ENCODE assay signal across 8 cellular contexts in genomic region chr6:118551063-118551672, GRCh38. TPM values are rescaled to one million over a fixed set of nuclear protein-coding genes. Genes with fewer than 3 reads are reported as not detected.
DNase-seq lines count a peak whose midpoint lies in the region; ATAC-seq and TF ChIP-seq lines count a peak whose summit lies in the region.

No MANE protein-coding gene starts in this region.

- CTCF ChIA-PET in SK-N-SH (lab: Yijun Ruan, JAX): interaction anchor here (0.7 to 1.6 kb wide), 8 partner anchors 9 to 267 kb away, joined by 3 to 12 read pairs (median 3); no protein-coding TSS in a partner anchor
- CTCF ChIA-PET in activated CD4-positive, alpha-beta memory T cell treated with anti-CD3 and anti-CD28 coated beads, Interleukin-2, amount 10 ng/mL, durations not matched to agents 7 days and 5 days (lab: Charles Lee): no interaction called here

- H3K9me3 ChIP-seq in H9 (ENCODE audit: control insufficient read depth, low read depth, low read length): no peaks in the 10 kb centered on the region
- no peaks in the 10 kb centered on the region for H3K9me3 ChIP-seq in Loucy (ENCODE audit: insufficient read depth, low read depth, low read length)
- no peaks in the 10 kb centered on the region for H3K9me3 ChIP-seq in SK-N-SH

- TF ChIP-seq CTCF in H9 (conservative IDR thresholded peaks at IDR 0.05): peak; percentile 72
- peak; percentile 78 for TF ChIP-seq CTCF in Loucy (conservative IDR thresholded peaks at IDR 0.05; ENCODE audit: low read length)
- TF ChIP-seq CTCF in SK-N-SH (IDR thresholded peaks at IDR 0.05): peak; percentile 74

- H3K9me2 ChIP-seq in Loucy (replicated peaks; ENCODE audit: low read depth, low read length) (no peaks in the 10 kb centered on the region), SK-N-SH (no peaks in the 10 kb centered on the region)

- H3K18ac ChIP-seq in H9 (ENCODE audit: insufficient read length, low read depth, low read length): no peak overlapping the region

- H3K9ac ChIP-seq in H9 (ENCODE audit: extremely low read depth, insufficient read length, low read length) (no peak overlapping the region), Loucy (ENCODE audit: low read depth, low read length, poor library complexity, severe bottlenecking) (no peak overlapping the region), SK-N-SH (no peak overlapping the region)

- no peak overlapping the region for H4K5ac ChIP-seq in H9 (ENCODE audit: insufficient read length, low read depth, low read length)

- no peak overlapping the region for H2BK5ac ChIP-seq in H9 (ENCODE audit: insufficient read length, low read length)

- no peak overlapping the region for H2BK120ac ChIP-seq in H9 (ENCODE audit: low read depth, low read length, poor library complexity, severe bottlenecking)

- POLR2A ChIA-PET in SK-N-SH (lab: Yijun Ruan, JAX): no interaction called here
- POLR2A ChIA-PET in activated CD4-positive, alpha-beta memory T cell treated with anti-CD3 and anti-CD28 coated beads, Interleukin-2, amount 10 ng/mL, durations not matched to agents 7 days and 5 days (lab: Charles Lee): no interaction called here

- H3K4ac ChIP-seq in H9 (ENCODE audit: low read depth, low read length): no peak overlapping the region

- no peak overlapping the region for H2AK5ac ChIP-seq in H9 (ENCODE audit: insufficient read length, low read length)

- H3K4me2 ChIP-seq in H9 (ENCODE audit: insufficient read depth, insufficient read length, low read length) (no peak overlapping the region), Loucy (ENCODE audit: low read depth, low read length, poor library complexity, severe bottlenecking) (no peak overlapping the region), SK-N-SH (no peak overlapping the region; the same call in 1 of the 2 replicates)

- no peak overlapping the region for H2BK15ac ChIP-seq in H9 (ENCODE audit: low read depth, low read length)

- no peaks in the 10 kb centered on the region for H3K79me2 ChIP-seq in H9 (ENCODE audit: insufficient read depth, low read length)
- peaks cover 38% of the 10 kb centered on the region; the same call in 1 of the 2 replicates for H3K79me2 ChIP-seq in Loucy (ENCODE audit: insufficient read depth, low read length)
- no peaks in the 10 kb centered on the region for H3K79me2 ChIP-seq in SK-N-SH (ENCODE audit: insufficient read depth)

- no peak overlapping the region for H2BK20ac ChIP-seq in H9 (ENCODE audit: low read depth, low read length, poor library complexity, severe bottlenecking)

- no peaks in the 10 kb centered on the region for H3F3A ChIP-seq in Loucy (ENCODE audit: low read depth)
- no peaks in the 10 kb centered on the region for H3F3A ChIP-seq in SK-N-SH (replicated peaks; ENCODE audit: insufficient read depth)

- no peak overlapping the region for H3K4me3 Mint-ChIP-seq in H9
- no peak overlapping the region for H3K4me3 Mint-ChIP-seq in natural killer cell treated with Interleukin-12 subunit alpha and Interleukin-12 subunit beta and Interleukin-15 and Interleukin-18, amount 100 ng/mL, for 72 hours
- no peak overlapping the region for H3K4me3 Mint-ChIP-seq in activated CD4-positive, alpha-beta memory T cell treated with anti-CD3 and anti-CD28 coated beads, Interleukin-2, amount 10 ng/mL, durations not matched to agents 7 days and 5 days

- H3K36me3 Mint-ChIP-seq in activated naive CD4-positive, alpha-beta T cell treated with anti-CD3 and anti-CD28 coated beads, Interleukin-2, amount 50 U/mL, for 72 hours: no peaks in the 10 kb centered on the region
- no peaks in the 10 kb centered on the region for H3K36me3 Mint-ChIP-seq in H9 (ENCODE audit: insufficient read depth in 1 of 3, low read depth in 3 of 3)
- H3K36me3 Mint-ChIP-seq in natural killer cell treated with Interleukin-12 subunit alpha and Interleukin-12 subunit beta and Interleukin-15 and Interleukin-18, amount 100 ng/mL, for 72 hours: no peaks in the 10 kb centered on the region
- peaks cover 7% of the 10 kb centered on the region for H3K36me3 Mint-ChIP-seq in activated CD4-positive, alpha-beta memory T cell treated with anti-CD3 and anti-CD28 coated beads, Interleukin-2, amount 10 ng/mL, durations not matched to agents 7 days and 5 days (ENCODE audit: low read depth)

- H3K27me3 ChIP-seq in H9 (ENCODE audit: insufficient read depth, low read length) (no peaks in the 10 kb centered on the region), Loucy (ENCODE audit: insufficient read depth, low read length, poor library complexity, severe bottlenecking) (no peaks in the 10 kb centered on the region), SK-N-SH (ENCODE audit: insufficient read depth) (no peaks in the 10 kb centered on the region)

- no peaks in the 10 kb centered on the region for H3K27me3 Mint-ChIP-seq in H9 (ENCODE audit: low read depth)
- H3K27me3 Mint-ChIP-seq in natural killer cell treated with Interleukin-12 subunit alpha and Interleukin-12 subunit beta and Interleukin-15 and Interleukin-18, amount 100 ng/mL, for 72 hours: no peaks in the 10 kb centered on the region
- H3K27me3 Mint-ChIP-seq in activated CD4-positive, alpha-beta memory T cell treated with anti-CD3 and anti-CD28 coated beads, Interleukin-2, amount 10 ng/mL, durations not matched to agents 7 days and 5 days: no peaks in the 10 kb centered on the region

- H4K8ac ChIP-seq in H9 (replicated peaks; ENCODE audit: insufficient read length, low read depth, low read length): no peak overlapping the region

- no peak overlapping the region for H3K27ac Mint-ChIP-seq in activated naive CD4-positive, alpha-beta T cell treated with anti-CD3 and anti-CD28 coated beads, Interleukin-2, amount 50 U/mL, for 72 hours
- peak overlapping the region in 1 of 3 experiments; percentile 38; a peak in 1 of 7 replicates for H3K27ac Mint-ChIP-seq in H9
- H3K27ac Mint-ChIP-seq in natural killer cell treated with Interleukin-12 subunit alpha and Interleukin-12 subunit beta and Interleukin-15 and Interleukin-18, amount 100 ng/mL, for 72 hours: peak overlapping the region in 1 of 2 donors; percentile 68
- H3K27ac Mint-ChIP-seq in activated CD4-positive, alpha-beta memory T cell treated with anti-CD3 and anti-CD28 coated beads, Interleukin-2, amount 10 ng/mL, durations not matched to agents 7 days and 5 days: no peak overlapping the region

- no peaks in the 10 kb centered on the region for H3K23me2 ChIP-seq in H9 (ENCODE audit: insufficient read length, low read depth, low read length, poor library complexity, severe bottlenecking)

- H3K9me3 Mint-ChIP-seq in activated naive CD4-positive, alpha-beta T cell treated with anti-CD3 and anti-CD28 coated beads, Interleukin-2, amount 50 U/mL, for 72 hours: no peaks in the 10 kb centered on the region
- H3K9me3 Mint-ChIP-seq in H9: no peaks in the 10 kb centered on the region
- H3K9me3 Mint-ChIP-seq in natural killer cell treated with Interleukin-12 subunit alpha and Interleukin-12 subunit beta and Interleukin-15 and Interleukin-18, amount 100 ng/mL, for 72 hours: no peaks in the 10 kb centered on the region
- no peaks in the 10 kb centered on the region for H3K9me3 Mint-ChIP-seq in activated CD4-positive, alpha-beta memory T cell treated with anti-CD3 and anti-CD28 coated beads, Interleukin-2, amount 10 ng/mL, durations not matched to agents 7 days and 5 days

- H3K56ac ChIP-seq in H9 (ENCODE audit: insufficient read length, low read depth, low read length): no peak overlapping the region

- 100% methylated on average over 1 of the region's 2 CpGs for WGBS in H9 (ENCODE audit: extremely low coverage, insufficient read length, low lambda C conversion rate)
- 6% methylated on average over 2 of the region's 2 CpGs for WGBS in SK-N-SH (ENCODE audit: low lambda C conversion rate)

- no peak overlapping the region for H3K23ac ChIP-seq in H9 (ENCODE audit: insufficient read length, low read depth, low read length)

- H3K4me3 ChIP-seq in Loucy (ENCODE audit: low read length, poor library complexity, severe bottlenecking) (no peak overlapping the region), SK-N-SH (ENCODE audit: low read depth in 2 of 2, low read length in 1 of 2) (peak overlapping the region in 1 of 2 experiments; percentile 18; a peak in 1 of 4 replicates)

- H3K36me3 ChIP-seq in Loucy (ENCODE audit: insufficient read depth, low read length) (peaks cover 3% of the 10 kb centered on the region; the same call in 1 of the 2 replicates), SK-N-SH (replicated peaks in 1 of 2; ENCODE audit: control insufficient read depth in 1 of 2, insufficient read depth in 2 of 2, low read length in 1 of 2) (no peaks in the 10 kb centered on the region)

- H4K91ac ChIP-seq in H9 (ENCODE audit: insufficient read length, low read depth, low read length): no peak overlapping the region

- peak; percentile 86 for TF ChIP-seq RAD21 in SK-N-SH (IDR thresholded peaks at IDR 0.05; ENCODE audit: low read length)

- TF ChIP-seq EP300 in SK-N-SH (IDR thresholded peaks at IDR 0.05; ENCODE audit: borderline replicate concordance in 1 of 2, low read depth in 1 of 2, low read length in 1 of 2): no peak

- no peaks in the 10 kb centered on the region for H3K79me1 ChIP-seq in H9 (ENCODE audit: insufficient read depth, low read depth, low read length, poor library complexity, severe bottlenecking)

- H3K4me1 Mint-ChIP-seq in H9: peaks cover 2 to 7% of the 10 kb centered on the region in 2 experiments; a peak in 3 of 4 replicates
- H3K4me1 Mint-ChIP-seq in natural killer cell treated with Interleukin-12 subunit alpha and Interleukin-12 subunit beta and Interleukin-15 and Interleukin-18, amount 100 ng/mL, for 72 hours (ENCODE audit: low read depth in 2 of 2): peaks cover 9 to 12% of the 10 kb centered on the region in 2 donors
- H3K4me1 Mint-ChIP-seq in activated CD4-positive, alpha-beta memory T cell treated with anti-CD3 and anti-CD28 coated beads, Interleukin-2, amount 10 ng/mL, durations not matched to agents 7 days and 5 days: peaks cover 9% of the 10 kb centered on the region

- H3K4me1 ChIP-seq in H9 (ENCODE audit: insufficient read depth, low read length) (no peaks in the 10 kb centered on the region), Loucy (ENCODE audit: insufficient read depth, low read length, poor library complexity, severe bottlenecking) (peaks cover 23% of the 10 kb centered on the region), SK-N-SH (ENCODE audit: control insufficient read depth in 1 of 2, insufficient read depth in 2 of 2, low read depth in 1 of 2, low read length in 1 of 2) (peaks cover 0 to 13% of the 10 kb centered on the region in 2 experiments; a peak in 2 of 4 replicates)

- H3K27ac ChIP-seq in H9 (ENCODE audit: insufficient read length, low read depth, low read length): no peak overlapping the region
- no peak overlapping the region for H3K27ac ChIP-seq in SK-N-SH (ENCODE audit: low read depth in 2 of 2, low read length in 1 of 2)

- H3K14ac ChIP-seq in H9 (ENCODE audit: insufficient read depth, low read length): no peak overlapping the region

- no peak overlapping the region for H3T11ph ChIP-seq in H9 (ENCODE audit: low read length)

- no peak for DNase-seq in activated naive CD4-positive, alpha-beta T cell treated with anti-CD3 and anti-CD28 coated beads, Interleukin-2, amount 50 U/mL, for 72 hours (ENCODE audit: low spot score in 2 of 2)
- DNase-seq in activated naive CD4-positive, alpha-beta T cell treated with anti-CD3 and anti-CD28 coated beads, Interleukin-2, amount 50 U/mL, for 16 hours: no peak
- no peak for DNase-seq in H9
- DNase-seq in SK-N-SH: peak; percentile 41
- no peak for DNase-seq in natural killer cell treated with Interleukin-12 subunit alpha and Interleukin-12 subunit beta and Interleukin-15 and Interleukin-18, amount 100 ng/mL, for 72 hours (ENCODE audit: low spot score)
- DNase-seq in activated CD4-positive, alpha-beta memory T cell treated with anti-CD3 and anti-CD28 coated beads, Interleukin-2, amount 10 ng/mL, durations not matched to agents 7 days and 5 days: no peak

- no peak overlapping the region for H2BK12ac ChIP-seq in H9 (ENCODE audit: insufficient read length, low read depth, low read length)

- H4K20me1 ChIP-seq in H9 (ENCODE audit: control insufficient read depth, insufficient read depth, insufficient read length): no peaks in the 10 kb centered on the region
- H4K20me1 ChIP-seq in Loucy (ENCODE audit: insufficient read depth, low read length, poor library complexity, severe bottlenecking): no peaks in the 10 kb centered on the region
- no peaks in the 10 kb centered on the region; the same call in 1 of the 2 replicates for H4K20me1 ChIP-seq in SK-N-SH (ENCODE audit: insufficient read depth)

- H2AFZ ChIP-seq in H9 (ENCODE audit: low read length) (no peak overlapping the region), Loucy (ENCODE audit: low read length) (no peak overlapping the region), SK-N-SH (ENCODE audit: low read depth) (no peak overlapping the region)

- peak; percentile 51 to 64 for ATAC-seq in activated naive CD4-positive, alpha-beta T cell treated with anti-CD3 and anti-CD28 coated beads, Interleukin-2, amount 50 U/mL, for 72 hours
- ATAC-seq in esophagus mucosa: peak; percentile 41
- ATAC-seq in natural killer cell treated with Interleukin-12 subunit alpha and Interleukin-12 subunit beta and Interleukin-15 and Interleukin-18, amount 100 ng/mL, for 72 hours: peak; percentile 67 to 71

RNA-seq across cellular contexts. Expression of gene PLN, which starts 3.1 kb away (rescaled TPM):
- total RNA-seq in activated naive CD4-positive, alpha-beta T cell treated with anti-CD3 and anti-CD28 coated beads, Interleukin-2, amount 50 U/mL, for 72 hours: not detected
- total RNA-seq in H9 (2021): not detected in 2 replicates
- polyA plus RNA-seq in SK-N-SH (2012; rRNA removed): 0.05 TPM in 1 of 2 replicates, not detected in the other
- 0.03 TPM in 2 replicates for polyA plus RNA-seq in SK-N-SH (2012; cell fraction: cytosol; rRNA removed)
- polyA plus RNA-seq in SK-N-SH (2012; cell fraction: nucleus; rRNA removed): not detected in 2 replicates
- total RNA-seq in esophagus mucosa: 1.5 TPM
- total RNA-seq in natural killer cell treated with Interleukin-12 subunit alpha and Interleukin-12 subunit beta and Interleukin-15 and Interleukin-18, amount 100 ng/mL, for 72 hours: not detected
- total RNA-seq in activated CD4-positive, alpha-beta memory T cell treated with anti-CD3 and anti-CD28 coated beads, Interleukin-2, amount 10 ng/mL, durations not matched to agents 7 days and 5 days: not detected
